Comparison of ENCODE assay signal across 31 cellular contexts in genomic region chr4:33091961-33092360, GRCh38.
"Had no signal": no experiment of that assay in that cellular context is flagged by ENCODE, and none has a peak within 500 bp of the region (broad histone marks: within the 10 kb centered on the region; RNA-seq: fewer than 3 reads in every experiment).

No MANE protein-coding gene starts in this region.

- H3K9me2 ChIP-seq: SK-N-SH had no signal

- H3K4me1 ChIP-seq: ascending aorta, Peyer's patch, SJSA1 had no signal

- H3K27ac ChIP-seq: ascending aorta, Peyer's patch, SJSA1 had no signal

- DNase-seq: activated CD4-positive, alpha-beta T cell treated with anti-CD3 and anti-CD28 coated beads, Interleukin-2, amount 10 ng/mL, durations not matched to agents 24 days and 14 days; activated CD4-positive, alpha-beta T cell treated with anti-CD3 and anti-CD28 coated beads, Interleukin-2, amount 50 U/mL, for 4 hours; activated CD8-positive, alpha-beta T cell treated with anti-CD3 and anti-CD28 coated beads for 36 hours; activated effector memory CD4-positive, alpha-beta T cell treated with anti-CD3 and anti-CD28 coated beads, Interleukin-2, amount 50 U/mL, for 16 hours; activated naive CD4-positive, alpha-beta T cell; activated naive CD4-positive, alpha-beta T cell treated with anti-CD3 and anti-CD28 coated beads, Interleukin-2, amount 50 U/mL, for 16 hours; activated naive CD8-positive, alpha-beta T cell treated with anti-CD3 and anti-CD28 coated beads for 36 hours; activated T-cell treated with anti-CD3 and anti-CD28 coated beads, Interleukin-2, amount 50 U/mL, for 1 hour; activated T-cell treated with anti-CD3 and anti-CD28 coated beads, Interleukin-2, amount 50 U/mL, for 72 hours; amygdala; caudate nucleus; Karpas-422; MG63; NCI-H1048; NCI-H1105 treated with DMSO at 0.1 percent for 48 hours; NCI-H1436; NCI-H1694; NCI-H2029; NCI-H2107; NCI-H2171; NCI-H2227 treated with DMSO at 0.1 percent for 48 hours; NCI-H446 treated with DMSO at 0.1 percent for 48 hours; NCI-H524 treated with DMSO at 0.1 percent for 48 hours; Peyer's patch; RPMI8226; SHP77 treated with DMSO at 0.1 percent for 48 hours; SK-N-SH had no signal

- H3K27me3 ChIP-seq: ascending aorta, MG63, Peyer's patch, SJSA1 had no signal

- H3K9ac ChIP-seq: SK-N-SH had no signal

- H3K36me3 ChIP-seq: ascending aorta, MG63, Peyer's patch, SJSA1 had no signal

- H3K4me2 ChIP-seq: SK-N-SH had no signal

- H3K9me3 ChIP-seq: ascending aorta, MG63, Peyer's patch, SJSA1, SK-N-SH had no signal

- ATAC-seq: activated CD8-positive, alpha-beta T cell treated with anti-CD3 and anti-CD28 coated beads for 36 hours; activated T-cell treated with anti-CD3 and anti-CD28 coated beads, Interleukin-2, amount 50 U/mL, for 72 hours; activated T-helper 17 cell treated with anti-CD3 and anti-CD28 coated beads, Interleukin-2, amount 50 U/mL, for 72 hours; K562 had no signal

- H3K4me3 ChIP-seq: ascending aorta, K562, MG63, Peyer's patch, SJSA1 had no signal
